6 cellular contexts compared by ENCODE assay signal in the genomic region with DNA sequence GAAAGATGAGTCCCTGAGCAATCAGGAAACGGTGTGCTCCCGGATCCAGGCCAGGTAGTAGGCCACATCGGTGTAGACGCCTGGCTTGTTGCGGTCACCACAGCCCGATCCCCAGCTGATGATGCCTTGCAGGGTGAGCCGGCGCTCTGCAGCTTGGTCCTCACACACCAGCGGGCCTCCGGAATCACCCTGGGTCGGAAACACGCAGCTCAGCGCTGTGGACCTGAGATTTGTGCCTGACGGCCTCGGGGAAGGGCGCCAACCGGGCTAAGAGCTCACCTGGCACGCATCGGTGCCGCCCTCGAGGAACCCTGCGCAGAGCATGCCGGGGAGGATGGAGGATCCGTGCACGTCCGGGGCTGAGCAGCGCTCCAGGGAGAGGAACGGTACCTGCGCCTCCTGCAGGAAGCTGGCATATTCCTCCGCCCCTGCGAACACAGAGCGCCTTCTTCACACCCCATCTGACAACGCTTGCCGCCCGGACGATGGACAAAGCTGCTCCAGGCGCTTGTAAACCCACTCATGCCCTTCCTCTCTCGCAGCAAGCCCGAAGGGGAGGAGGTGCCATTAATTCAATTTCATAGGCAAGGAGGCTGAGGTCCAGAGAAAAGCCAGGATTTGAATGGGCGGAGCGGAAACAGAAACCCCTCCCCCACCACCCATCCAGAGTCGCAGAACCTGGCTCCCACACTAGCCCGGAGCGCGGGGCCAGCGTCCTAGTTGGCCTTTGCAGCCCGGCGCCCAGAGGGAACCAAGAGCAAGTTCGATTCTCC. TPM values are rescaled to one million over a fixed set of nuclear protein-coding genes. Genes with fewer than 3 reads are reported as not detected.
DNase-seq lines count a peak whose midpoint lies in the region; ATAC-seq and TF ChIP-seq lines count a peak whose summit lies in the region.

No MANE protein-coding gene starts in this region.

- H3K14ac ChIP-seq in mesenchymal stem cell (ENCODE audit: low read length in 2 of 2), result no peak overlapping the region

- H3K9me3 Mint-ChIP-seq in activated naive CD8-positive, alpha-beta T cell treated with anti-CD3 and anti-CD28 coated beads, Interleukin-2, amount 10 ng/mL, durations not matched to agents 7 days and 5 days, result no peaks in the 10 kb centered on the region

- peaks cover 4 to 87% of the 10 kb centered on the region in 2 experiments for H3K27me3 ChIP-seq in mesenchymal stem cell (ENCODE audit: control insufficient read depth in 1 of 2, insufficient read depth in 1 of 2, low read length in 2 of 2)

- peak overlapping the region; percentile 66 to 80 for H3K4me3 ChIP-seq in mesenchymal stem cell (ENCODE audit: insufficient read depth in 1 of 2, low read depth in 1 of 2, low read length in 2 of 2)

- peak overlapping the region; percentile 61 for H2BK15ac ChIP-seq in mesenchymal stem cell (ENCODE audit: low read depth, poor library complexity, severe bottlenecking)

- H2AFZ ChIP-seq in mesenchymal stem cell (ENCODE audit: low read depth, low read length), result no peak overlapping the region

- H2BK12ac ChIP-seq in mesenchymal stem cell (ENCODE audit: low read length in 2 of 2), result no peak overlapping the region

- no peak overlapping the region for H4K91ac ChIP-seq in mesenchymal stem cell (ENCODE audit: low read length)

- no peak overlapping the region for H3K18ac ChIP-seq in mesenchymal stem cell (ENCODE audit: low read depth in 1 of 2, low read length in 2 of 2)

- H3K27ac ChIP-seq in mesenchymal stem cell (ENCODE audit: low read length, poor library complexity, severe bottlenecking), result no peak overlapping the region

- H4K8ac ChIP-seq in mesenchymal stem cell (ENCODE audit: low read length), result peak overlapping the region; percentile 86

- H3K27ac Mint-ChIP-seq in activated naive CD8-positive, alpha-beta T cell treated with anti-CD3 and anti-CD28 coated beads, Interleukin-2, amount 10 ng/mL, durations not matched to agents 7 days and 5 days, result no peak overlapping the region

- DNase-seq in NCI-H748 (lab: John Stamatoyannopoulos, UW; ENCODE audit: unreplicated experiment) (peak; percentile 93), mesenchymal stem cell (peak; percentile 68)
- peak; percentile 71 for DNase-seq in activated naive CD8-positive, alpha-beta T cell treated with anti-CD3 and anti-CD28 coated beads, Interleukin-2, amount 10 ng/mL, durations not matched to agents 7 days and 5 days

- H3K4me3 Mint-ChIP-seq in activated naive CD8-positive, alpha-beta T cell treated with anti-CD3 and anti-CD28 coated beads, Interleukin-2, amount 10 ng/mL, durations not matched to agents 7 days and 5 days, result peak overlapping the region; percentile 84

- POLR2A ChIA-PET in activated naive CD8-positive, alpha-beta T cell treated with anti-CD3 and anti-CD28 coated beads, Interleukin-2, amount 10 ng/mL, durations not matched to agents 7 days and 5 days (lab: Charles Lee), result interaction anchor here (0.8 to 5.5 kb wide), 11 partner anchors 12 to 104 kb away, joined by 3 to 145 read pairs (median 9); partner anchors contain the start of genes GRK6, PDLIM7, PRR7 and RGS14

- TF ChIP-seq CTCF in GM12874 (IDR thresholded peaks at IDR 0.05; ENCODE audit: insufficient read depth, low read depth, low read length), result peak; percentile 55

- no peak overlapping the region for H2AK5ac ChIP-seq in mesenchymal stem cell (ENCODE audit: low read length, severe bottlenecking)

- H2BK120ac ChIP-seq in mesenchymal stem cell (ENCODE audit: low read depth, low read length), result no peak overlapping the region

- H3K4me1 ChIP-seq in mesenchymal stem cell (ENCODE audit: control insufficient read depth, insufficient read depth, low read depth, low read length), result peaks cover 28% of the 10 kb centered on the region

- H3K36me3 ChIP-seq in mesenchymal stem cell (ENCODE audit: control insufficient read depth in 1 of 2, insufficient read depth in 2 of 2, low read depth in 1 of 2, low read length in 2 of 2), result peaks cover 0 to 3% of the 10 kb centered on the region in 2 experiments

- no peak overlapping the region for H3K23ac ChIP-seq in mesenchymal stem cell (ENCODE audit: low read length in 2 of 2)

- no peaks in the 10 kb centered on the region for H3K79me1 ChIP-seq in mesenchymal stem cell (replicated peaks; ENCODE audit: low read length, poor library complexity, severe bottlenecking)

- peak; percentile 37 for ATAC-seq in activated naive CD8-positive, alpha-beta T cell treated with anti-CD3 and anti-CD28 coated beads, Interleukin-2, amount 10 ng/mL, durations not matched to agents 7 days and 5 days (ENCODE audit: low read depth)
- ATAC-seq in HG02852 (IDR thresholded peaks at IDR 0.05; ENCODE audit: unreplicated experiment) (no peak), HG02938 (IDR thresholded peaks at IDR 0.05; ENCODE audit: unreplicated experiment) (no peak)

- no peak overlapping the region for H3K4ac ChIP-seq in mesenchymal stem cell (ENCODE audit: low read depth in 1 of 2, low read length in 2 of 2)

- no peak overlapping the region for H3K9ac ChIP-seq in mesenchymal stem cell (ENCODE audit: low read length)

- peak overlapping the region; percentile 100 for H3K4me2 ChIP-seq in mesenchymal stem cell (ENCODE audit: low read length, poor library complexity, severe bottlenecking)

- H3K4me1 Mint-ChIP-seq in activated naive CD8-positive, alpha-beta T cell treated with anti-CD3 and anti-CD28 coated beads, Interleukin-2, amount 10 ng/mL, durations not matched to agents 7 days and 5 days, result peaks cover 37% of the 10 kb centered on the region

- H3K27me3 Mint-ChIP-seq in activated naive CD8-positive, alpha-beta T cell treated with anti-CD3 and anti-CD28 coated beads, Interleukin-2, amount 10 ng/mL, durations not matched to agents 7 days and 5 days, result peaks cover 30% of the 10 kb centered on the region

- 18% methylated on average over 49 of the region's 49 CpGs for WGBS in mesenchymal stem cell

- no peaks in the 10 kb centered on the region for H3K36me3 Mint-ChIP-seq in activated naive CD8-positive, alpha-beta T cell treated with anti-CD3 and anti-CD28 coated beads, Interleukin-2, amount 10 ng/mL, durations not matched to agents 7 days and 5 days

- H2BK5ac ChIP-seq in mesenchymal stem cell (ENCODE audit: low read depth, low read length, poor library complexity, severe bottlenecking), result no peak overlapping the region

- H3K9me3 ChIP-seq in mesenchymal stem cell (ENCODE audit: control insufficient read depth, low read length), result no peaks in the 10 kb centered on the region

RNA-seq across cellular contexts. Expression of gene PFN3, which starts 2.0 kb away (rescaled TPM):
- total RNA-seq in activated naive CD8-positive, alpha-beta T cell treated with anti-CD3 and anti-CD28 coated beads, Interleukin-2, amount 10 ng/mL, durations not matched to agents 7 days and 5 days, result not detected
- not detected for polyA plus RNA-seq in mesenchymal stem cell (2013, experiment 1 of 2)
- polyA plus RNA-seq in mesenchymal stem cell (2013, experiment 2 of 2), result not detected

RNA-seq across cellular contexts. Expression of gene F12, which starts 6.9 kb away (rescaled TPM):
- total RNA-seq in activated naive CD8-positive, alpha-beta T cell treated with anti-CD3 and anti-CD28 coated beads, Interleukin-2, amount 10 ng/mL, durations not matched to agents 7 days and 5 days, result 1 to 10 TPM; 2.2 to 2.8 TPM
- 1.2 TPM for polyA plus RNA-seq in mesenchymal stem cell (2013, experiment 1 of 2)
- polyA plus RNA-seq in mesenchymal stem cell (2013, experiment 2 of 2), result 1.3 TPM

RNA-seq across cellular contexts. Expression of gene SLC34A1, which starts 18.2 kb away (rescaled TPM):
- 1 to 10 TPM; 1.9 to 2.1 TPM for total RNA-seq in activated naive CD8-positive, alpha-beta T cell treated with anti-CD3 and anti-CD28 coated beads, Interleukin-2, amount 10 ng/mL, durations not matched to agents 7 days and 5 days
- not detected for polyA plus RNA-seq in mesenchymal stem cell (2013, experiment 1 of 2)
- polyA plus RNA-seq in mesenchymal stem cell (2013, experiment 2 of 2), result not detected

RNA-seq across cellular contexts. Expression of gene GRK6, which starts 24.0 kb away (rescaled TPM):
- total RNA-seq in activated naive CD8-positive, alpha-beta T cell treated with anti-CD3 and anti-CD28 coated beads, Interleukin-2, amount 10 ng/mL, durations not matched to agents 7 days and 5 days, result 100 to 1,000 TPM; 181 to 186 TPM
- 12.5 TPM for polyA plus RNA-seq in mesenchymal stem cell (2013, experiment 1 of 2)
- polyA plus RNA-seq in mesenchymal stem cell (2013, experiment 2 of 2), result 13.0 TPM

RNA-seq across cellular contexts. Expression of gene PRR7, which starts 44.2 kb away (rescaled TPM):
- total RNA-seq in activated naive CD8-positive, alpha-beta T cell treated with anti-CD3 and anti-CD28 coated beads, Interleukin-2, amount 10 ng/mL, durations not matched to agents 7 days and 5 days, result 10 to 100 TPM; 10.0 to 10.6 TPM
- polyA plus RNA-seq in mesenchymal stem cell (2013, experiment 1 of 2), result 8.6 TPM
- polyA plus RNA-seq in mesenchymal stem cell (2013, experiment 2 of 2), result 7.8 TPM
